ENCODE assay signal across 8 cellular contexts in genomic region chr1:227317541-227318002, GRCh38. TPM values are rescaled to one million over a fixed set of nuclear protein-coding genes. Genes with fewer than 3 reads are reported as not detected.
DNase-seq lines count a peak whose midpoint lies in the region; ATAC-seq and TF ChIP-seq lines count a peak whose summit lies in the region.

No MANE protein-coding gene starts in this region.

- peak overlapping the region; percentile 93 to 97 (median 96) for H3K27ac Mint-ChIP-seq in H9

- peak overlapping the region; percentile 82 for H3K4me2 ChIP-seq in BLaER1
- peak overlapping the region; percentile 85 for H3K4me2 ChIP-seq in H9 (ENCODE audit: insufficient read depth, insufficient read length, low read length)

- 0 out of 5 replicates have a peak, but pooled peaks cover 0 to 2% of the 10 kb centered on the region in 2 experiments for H3K9me3 Mint-ChIP-seq in H9

- no peak overlapping the region for H4K8ac ChIP-seq in H9 (replicated peaks; ENCODE audit: insufficient read length, low read depth, low read length)

- peak overlapping the region; percentile 36 for H2AFZ ChIP-seq in H9 (ENCODE audit: low read length)

- H2AK5ac ChIP-seq in H9 (ENCODE audit: insufficient read length, low read length): no peak overlapping the region

- H4K20me1 ChIP-seq in BLaER1: peaks cover 12% of the 10 kb centered on the region
- H4K20me1 ChIP-seq in H9 (ENCODE audit: control insufficient read depth, insufficient read depth, insufficient read length): no peaks in the 10 kb centered on the region

- ATAC-seq in body of pancreas: peak; percentile 7
- ATAC-seq in HG02885 (IDR thresholded peaks at IDR 0.05; ENCODE audit: poor library complexity, unreplicated experiment): no peak

- H2BK15ac ChIP-seq in H9 (ENCODE audit: low read depth, low read length): no peak overlapping the region

- no peak overlapping the region for H4K91ac ChIP-seq in H9 (ENCODE audit: insufficient read length, low read depth, low read length)

- peaks cover 0 to 2% (median 0%) of the 10 kb centered on the region in 3 experiments; a peak in 2 of 7 replicates for H3K36me3 Mint-ChIP-seq in H9 (ENCODE audit: insufficient read depth in 1 of 3, low read depth in 3 of 3)

- peaks cover 32 to 47% of the 10 kb centered on the region in 2 experiments for H3K4me1 Mint-ChIP-seq in H9

- H3K27ac ChIP-seq in BLaER1 (peak overlapping the region; percentile 70), H9 (ENCODE audit: insufficient read length, low read depth, low read length) (peak overlapping the region; percentile 65), body of pancreas (peak overlapping the region; percentile 79 to 96 (median 96))

- H3K4me3 ChIP-seq in BLaER1 (peak overlapping the region; percentile 83), body of pancreas (peak overlapping the region; percentile 26 to 76), iPS-15b (ENCODE audit: low read depth, low read length) (peak overlapping the region; percentile 70)

- peak overlapping the region; percentile 87 to 94 for H3K4me3 Mint-ChIP-seq in H9

- peak overlapping the region; percentile 92; the same call in 1 of the 2 replicates for H3K14ac ChIP-seq in H9 (ENCODE audit: insufficient read depth, low read length)

- H3K79me1 ChIP-seq in H9 (ENCODE audit: insufficient read depth, low read depth, low read length, poor library complexity, severe bottlenecking): no peaks in the 10 kb centered on the region

- H3K4ac ChIP-seq in H9 (ENCODE audit: low read depth, low read length): no peak overlapping the region; the same call in 1 of the 2 replicates

- H3K23me2 ChIP-seq in H9 (ENCODE audit: insufficient read length, low read depth, low read length, poor library complexity, severe bottlenecking): peaks cover 12% of the 10 kb centered on the region

- DNase-seq in H9: peak; percentile 71
- DNase-seq in NCI-H748 treated with DMSO at 0.1 percent for 48 hours (lab: John Stamatoyannopoulos, UW): peak; percentile 8
- DNase-seq in body of pancreas: peak; percentile 36 to 60 (median 39)
- peak; percentile 79 for DNase-seq in renal cortical epithelial cell (ENCODE audit: low read depth)
- no peak for DNase-seq in stimulated activated CD4-positive, alpha-beta T cell treated with anti-CD3 and anti-CD28 coated beads, Interleukin-4, amount 100 ng/mL, for 1 hour

- H3K23ac ChIP-seq in H9 (ENCODE audit: insufficient read length, low read depth, low read length): no peak overlapping the region

- H3T11ph ChIP-seq in H9 (ENCODE audit: low read length): no peak overlapping the region

- H3K36me3 ChIP-seq in BLaER1 (no peaks in the 10 kb centered on the region), body of pancreas (replicated peaks in 1 of 2; ENCODE audit: insufficient read depth in 1 of 2, low read depth in 2 of 2) (no peaks in the 10 kb centered on the region), iPS-15b (ENCODE audit: control insufficient read depth, insufficient read depth, low read length) (no peaks in the 10 kb centered on the region)

- no peak overlapping the region for H3K56ac ChIP-seq in H9 (ENCODE audit: insufficient read length, low read depth, low read length)

- TF ChIP-seq POLR2A in body of pancreas (IDR thresholded peaks at IDR 0.05): no peak

- no peak overlapping the region for H2BK120ac ChIP-seq in H9 (ENCODE audit: low read depth, low read length, poor library complexity, severe bottlenecking)

- H2BK5ac ChIP-seq in H9 (ENCODE audit: insufficient read length, low read length): peak overlapping the region; percentile 21

- H2BK20ac ChIP-seq in H9 (ENCODE audit: low read depth, low read length, poor library complexity, severe bottlenecking): no peak overlapping the region

- WGBS in H9 (ENCODE audit: extremely low coverage, insufficient read length, low lambda C conversion rate): no CpG with 5 or more reads among the region's 28 CpGs
- WGBS in body of pancreas, 2 donors: 0% methylated on average over 20 to 28 of the region's 28 CpGs

- peaks cover 19% of the 10 kb centered on the region; the same call in 1 of the 2 replicates for H3K79me2 ChIP-seq in H9 (ENCODE audit: insufficient read depth, low read length)

- H3K4me1 ChIP-seq in BLaER1 (peaks cover 29% of the 10 kb centered on the region), H9 (ENCODE audit: insufficient read depth, low read length) (peaks cover 3% of the 10 kb centered on the region; the same call in 1 of the 2 replicates), body of pancreas (peaks cover 40% of the 10 kb centered on the region), iPS-15b (ENCODE audit: control insufficient read depth, insufficient read depth, low read length) (peaks cover 4% of the 10 kb centered on the region)

- intact Hi-C loops in body of pancreas (cut with DNase I): no loop called here

- H3K27me3 ChIP-seq in BLaER1: peaks cover 18% of the 10 kb centered on the region
- H3K27me3 ChIP-seq in H9 (ENCODE audit: insufficient read depth, low read length): no peaks in the 10 kb centered on the region
- no peaks in the 10 kb centered on the region for H3K27me3 ChIP-seq in body of pancreas
- no peaks in the 10 kb centered on the region for H3K27me3 ChIP-seq in iPS-15b (ENCODE audit: control insufficient read depth, insufficient read depth, low read length)

- H3K18ac ChIP-seq in H9 (ENCODE audit: insufficient read length, low read depth, low read length): peak overlapping the region; percentile 61

- H3K9me3 ChIP-seq in BLaER1: no peaks in the 10 kb centered on the region
- H3K9me3 ChIP-seq in H9 (ENCODE audit: control insufficient read depth, low read depth, low read length): no peaks in the 10 kb centered on the region
- H3K9me3 ChIP-seq in body of pancreas: no peaks in the 10 kb centered on the region
- H3K9me3 ChIP-seq in iPS-15b (ENCODE audit: control insufficient read depth, insufficient read depth, low read length): no peaks in the 10 kb centered on the region

- H4K5ac ChIP-seq in H9 (ENCODE audit: insufficient read length, low read depth, low read length): no peak overlapping the region

- H3K9ac ChIP-seq in BLaER1 (peak overlapping the region; percentile 77), H9 (ENCODE audit: extremely low read depth, insufficient read length, low read length) (peak overlapping the region; percentile 84), iPS-15b (ENCODE audit: low read depth, low read length) (peak overlapping the region; percentile 47)

- H3K27me3 Mint-ChIP-seq in H9 (ENCODE audit: low read depth): peaks cover 3% of the 10 kb centered on the region

- H2BK12ac ChIP-seq in H9 (ENCODE audit: insufficient read length, low read depth, low read length): no peak overlapping the region

- TF ChIP-seq CTCF in H9 (conservative IDR thresholded peaks at IDR 0.05) (peak; percentile 38), body of pancreas (IDR thresholded peaks at IDR 0.05) (peak in 5 of 7 experiments; percentile 15 to 55 (median 43))

RNA-seq across cellular contexts. Expression of gene CDC42BPA, which starts 0.7 kb away (rescaled TPM):
- total RNA-seq in H9 (2021) (30.1 and 30.8 TPM in 2 replicates), body of pancreas (10 to 100 TPM; 35.9 to 37.6 TPM), renal cortical epithelial cell (37.2 and 63.5 TPM in 2 replicates)
